In the genomic region with DNA sequence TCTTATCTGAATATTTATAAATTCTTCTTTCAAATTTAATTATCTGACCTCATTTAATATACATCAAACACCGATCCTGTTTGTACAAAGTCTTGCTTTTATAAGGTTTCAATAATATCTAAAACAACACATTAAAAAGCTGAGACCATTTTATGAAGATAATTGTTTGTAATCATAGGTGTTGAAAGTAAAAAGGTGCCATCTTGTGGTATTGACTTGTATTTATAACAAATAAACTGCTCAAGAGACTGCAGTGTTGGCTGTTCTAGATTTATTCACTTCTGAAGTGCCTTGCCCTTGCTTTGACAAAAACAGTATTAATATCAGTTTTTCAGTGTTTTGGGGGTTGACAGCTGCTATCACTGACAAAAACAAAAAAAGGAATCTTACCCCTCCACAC, we compare ENCODE assay signal across 22 cellular contexts.
DNase-seq lines count a peak whose midpoint lies in the region; ATAC-seq, FAIRE-seq and TF ChIP-seq lines count a peak whose summit lies in the region.
"Had no signal": no experiment of that assay in that cellular context is flagged by ENCODE, and none has a peak within 500 bp of the region (broad histone marks: within the 10 kb centered on the region; RNA-seq: fewer than 3 reads in every experiment).

No MANE protein-coding gene starts in this region.

- DNase-seq in GM23338 (ENCODE audit: low spot score) (peak; percentile 22), NCI-H748 (lab: John Stamatoyannopoulos, UW; ENCODE audit: unreplicated experiment) (peak; percentile 21), bronchial epithelial cell (ENCODE audit: low read depth) (peak; percentile 13), hepatic stellate cell (ENCODE audit: low spot score) (no peak), NCI-H2196 (lab: John Stamatoyannopoulos, UW; ENCODE audit: unreplicated experiment) (no peak)
- DNase-seq in stimulated activated CD4-positive, alpha-beta T cell treated with anti-CD3 and anti-CD28 coated beads, Interleukin-4, amount 100 ng/mL, for 24 hours: no peak
- DNase-seq: activated B cell treated with CpG ODN at 0.5 μM for 24 hours; activated naive CD8-positive, alpha-beta T cell treated with anti-CD3 and anti-CD28 coated beads, Interleukin-2, amount 10 ng/mL, durations not matched to agents 7 days and 5 days; activated T-cell treated with anti-CD3 and anti-CD28 coated beads, Interleukin-2, amount 50 U/mL, for 72 hours; brain microvascular endothelial cell; NCI-H2029 treated with DMSO at 0.1 percent for 48 hours; SHP77 had no signal

- H3K4me2 ChIP-seq in GM23338: no peak overlapping the region

- H3K79me2 ChIP-seq in GM23338 (replicated peaks; ENCODE audit: insufficient read depth): no peaks in the 10 kb centered on the region

- peaks cover 2% of the 10 kb centered on the region; the same call in 2 of the 3 replicates for H3K4me1 Mint-ChIP-seq in GM23338
- H3K4me1 Mint-ChIP-seq: activated B cell treated with CpG ODN at 0.5 μM for 24 hours; activated naive CD8-positive, alpha-beta T cell treated with anti-CD3 and anti-CD28 coated beads, Interleukin-2, amount 10 ng/mL, durations not matched to agents 7 days and 5 days; B cell; IgD-negative memory B cell had no signal

- no peaks in the 10 kb centered on the region for H3K4me1 ChIP-seq in GM23338 (ENCODE audit: insufficient read depth)
- H3K4me1 ChIP-seq: suprapubic skin had no signal

- FAIRE-seq in bronchial epithelial cell (lab: Jason Lieb, UNC): no peak
- FAIRE-seq: frontal cortex had no signal

- no peak overlapping the region for H3K27ac Mint-ChIP-seq in GM23338
- H3K27ac Mint-ChIP-seq: activated B cell treated with CpG ODN at 0.5 μM for 24 hours; activated naive CD8-positive, alpha-beta T cell treated with anti-CD3 and anti-CD28 coated beads, Interleukin-2, amount 10 ng/mL, durations not matched to agents 7 days and 5 days; activated T-cell treated with anti-CD3 and anti-CD28 coated beads, Interleukin-2, amount 50 U/mL, for 72 hours; B cell; dendritic cell treated with granulocyte-macrophage colony-stimulating factor and Interleukin-4, amounts not matched to agents 40 ng/mL and 50 ng/mL, for 4 days; IgD-negative memory B cell; nephron; progenitor cell of endocrine pancreas had no signal

- no peaks in the 10 kb centered on the region for H3F3A ChIP-seq in GM23338 (replicated peaks; ENCODE audit: low read depth)

- no peaks in the 10 kb centered on the region for H4K20me1 ChIP-seq in GM23338 (replicated peaks; ENCODE audit: insufficient read depth)

- no peaks in the 10 kb centered on the region for H3K9me2 ChIP-seq in GM23338 (ENCODE audit: insufficient read depth)

- TF ChIP-seq CTCF in C4-2B (conservative IDR thresholded peaks at IDR 0.05) (peak; percentile 28), GM23338 (conservative IDR thresholded peaks at IDR 0.05; ENCODE audit: low read depth in 2 of 2) (peak in 1 of 2 experiments; percentile 46; a peak in 3 of 4 replicates), bronchial epithelial cell (IDR thresholded peaks at IDR 0.05; ENCODE audit: insufficient read depth, low read length, severe bottlenecking) (no peak)

- no peaks in the 10 kb centered on the region for H3K36me3 ChIP-seq in GM23338 (ENCODE audit: insufficient read depth)
- H3K36me3 ChIP-seq in bronchial epithelial cell (ENCODE audit: control insufficient read depth, insufficient read depth, low read length): no peaks in the 10 kb centered on the region
- H3K36me3 ChIP-seq: brain microvascular endothelial cell, HAP-1, suprapubic skin had no signal

- peaks cover 3% of the 10 kb centered on the region for H3K27me3 Mint-ChIP-seq in GM23338 (ENCODE audit: insufficient read depth, low read depth, poor library complexity)
- H3K27me3 Mint-ChIP-seq: activated B cell treated with CpG ODN at 0.5 μM for 24 hours; activated naive CD8-positive, alpha-beta T cell treated with anti-CD3 and anti-CD28 coated beads, Interleukin-2, amount 10 ng/mL, durations not matched to agents 7 days and 5 days; B cell; dendritic cell treated with granulocyte-macrophage colony-stimulating factor and Interleukin-4, amounts not matched to agents 40 ng/mL and 50 ng/mL, for 4 days; IgD-negative memory B cell; progenitor cell of endocrine pancreas had no signal

- ATAC-seq in GM23338: no peak
- ATAC-seq: activated T-cell treated with anti-CD3 and anti-CD28 coated beads, Interleukin-2, amount 50 U/mL, for 72 hours had no signal

- no peak overlapping the region for H2AFZ ChIP-seq in GM23338

- H3K27me3 ChIP-seq in GM23338 (ENCODE audit: insufficient read depth) (no peaks in the 10 kb centered on the region), bronchial epithelial cell (ENCODE audit: control insufficient read depth, insufficient read depth, low read length) (no peaks in the 10 kb centered on the region)
- H3K27me3 ChIP-seq: brain microvascular endothelial cell, suprapubic skin had no signal

- H3K9me3 Mint-ChIP-seq in GM23338: no peaks in the 10 kb centered on the region
- H3K9me3 Mint-ChIP-seq: activated B cell treated with CpG ODN at 0.5 μM for 24 hours; activated naive CD8-positive, alpha-beta T cell treated with anti-CD3 and anti-CD28 coated beads, Interleukin-2, amount 10 ng/mL, durations not matched to agents 7 days and 5 days; dendritic cell treated with granulocyte-macrophage colony-stimulating factor and Interleukin-4, amounts not matched to agents 40 ng/mL and 50 ng/mL, for 4 days; IgD-negative memory B cell; nephron had no signal

- H3K27ac ChIP-seq in C4-2B (no peak overlapping the region), GM23338 (ENCODE audit: low read depth) (no peak overlapping the region)
- H3K27ac ChIP-seq: brain microvascular endothelial cell, epithelial cell of prostate, suprapubic skin had no signal

- no peak overlapping the region for H3K4me3 Mint-ChIP-seq in GM23338
- H3K4me3 Mint-ChIP-seq: activated B cell treated with CpG ODN at 0.5 μM for 24 hours; activated naive CD8-positive, alpha-beta T cell treated with anti-CD3 and anti-CD28 coated beads, Interleukin-2, amount 10 ng/mL, durations not matched to agents 7 days and 5 days; activated T-cell treated with anti-CD3 and anti-CD28 coated beads, Interleukin-2, amount 50 U/mL, for 72 hours; B cell; dendritic cell treated with granulocyte-macrophage colony-stimulating factor and Interleukin-4, amounts not matched to agents 40 ng/mL and 50 ng/mL, for 4 days; nephron had no signal

- H3K4me3 ChIP-seq in GM23338: no peak overlapping the region
- H3K4me3 ChIP-seq in bronchial epithelial cell (ENCODE audit: low read depth, low read length): no peak overlapping the region
- H3K4me3 ChIP-seq: HAP-1, suprapubic skin had no signal

- H3K36me3 Mint-ChIP-seq in GM23338 (ENCODE audit: low read depth): no peaks in the 10 kb centered on the region
- H3K36me3 Mint-ChIP-seq: activated naive CD8-positive, alpha-beta T cell treated with anti-CD3 and anti-CD28 coated beads, Interleukin-2, amount 10 ng/mL, durations not matched to agents 7 days and 5 days; IgD-negative memory B cell had no signal

TF ChIP-seq in GM23338, 12 proteins besides CTCF, POLR2A, EP300 and RAD21 (continues in another document):
- TF ChIP-seq CREB1 (CRISPR knock-in tag; IDR thresholded peaks at IDR 0.05; ENCODE audit: low read depth): no peak
- TF ChIP-seq, protein P1, sequence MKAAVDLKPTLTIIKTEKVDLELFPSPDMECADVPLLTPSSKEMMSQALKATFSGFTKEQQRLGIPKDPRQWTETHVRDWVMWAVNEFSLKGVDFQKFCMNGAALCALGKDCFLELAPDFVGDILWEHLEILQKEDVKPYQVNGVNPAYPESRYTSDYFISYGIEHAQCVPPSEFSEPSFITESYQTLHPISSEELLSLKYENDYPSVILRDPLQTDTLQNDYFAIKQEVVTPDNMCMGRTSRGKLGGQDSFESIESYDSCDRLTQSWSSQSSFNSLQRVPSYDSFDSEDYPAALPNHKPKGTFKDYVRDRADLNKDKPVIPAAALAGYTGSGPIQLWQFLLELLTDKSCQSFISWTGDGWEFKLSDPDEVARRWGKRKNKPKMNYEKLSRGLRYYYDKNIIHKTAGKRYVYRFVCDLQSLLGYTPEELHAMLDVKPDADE (IDR thresholded peaks at IDR 0.05): no peak
- no peak for TF ChIP-seq ZNF331 (CRISPR knock-in tag; IDR thresholded peaks at IDR 0.05; ENCODE audit: low read depth)
- TF ChIP-seq EZH2 (IDR thresholded peaks at IDR 0.05; ENCODE audit: low read depth, unreplicated experiment): no peak
- no peak for TF ChIP-seq EZH2phosphoT487 (IDR thresholded peaks at IDR 0.05; ENCODE audit: unreplicated experiment)
- TF ChIP-seq ZNF114 (CRISPR knock-in tag; IDR thresholded peaks at IDR 0.05): no peak
- no peak for TF ChIP-seq JUNB (IDR thresholded peaks at IDR 0.05; ENCODE audit: unreplicated experiment)
- TF ChIP-seq NANOG (IDR thresholded peaks at IDR 0.05; ENCODE audit: borderline replicate concordance): no peak
- no peak for TF ChIP-seq POLR2AphosphoS5 (IDR thresholded peaks at IDR 0.05; ENCODE audit: low read depth)
- TF ChIP-seq, protein P2, sequence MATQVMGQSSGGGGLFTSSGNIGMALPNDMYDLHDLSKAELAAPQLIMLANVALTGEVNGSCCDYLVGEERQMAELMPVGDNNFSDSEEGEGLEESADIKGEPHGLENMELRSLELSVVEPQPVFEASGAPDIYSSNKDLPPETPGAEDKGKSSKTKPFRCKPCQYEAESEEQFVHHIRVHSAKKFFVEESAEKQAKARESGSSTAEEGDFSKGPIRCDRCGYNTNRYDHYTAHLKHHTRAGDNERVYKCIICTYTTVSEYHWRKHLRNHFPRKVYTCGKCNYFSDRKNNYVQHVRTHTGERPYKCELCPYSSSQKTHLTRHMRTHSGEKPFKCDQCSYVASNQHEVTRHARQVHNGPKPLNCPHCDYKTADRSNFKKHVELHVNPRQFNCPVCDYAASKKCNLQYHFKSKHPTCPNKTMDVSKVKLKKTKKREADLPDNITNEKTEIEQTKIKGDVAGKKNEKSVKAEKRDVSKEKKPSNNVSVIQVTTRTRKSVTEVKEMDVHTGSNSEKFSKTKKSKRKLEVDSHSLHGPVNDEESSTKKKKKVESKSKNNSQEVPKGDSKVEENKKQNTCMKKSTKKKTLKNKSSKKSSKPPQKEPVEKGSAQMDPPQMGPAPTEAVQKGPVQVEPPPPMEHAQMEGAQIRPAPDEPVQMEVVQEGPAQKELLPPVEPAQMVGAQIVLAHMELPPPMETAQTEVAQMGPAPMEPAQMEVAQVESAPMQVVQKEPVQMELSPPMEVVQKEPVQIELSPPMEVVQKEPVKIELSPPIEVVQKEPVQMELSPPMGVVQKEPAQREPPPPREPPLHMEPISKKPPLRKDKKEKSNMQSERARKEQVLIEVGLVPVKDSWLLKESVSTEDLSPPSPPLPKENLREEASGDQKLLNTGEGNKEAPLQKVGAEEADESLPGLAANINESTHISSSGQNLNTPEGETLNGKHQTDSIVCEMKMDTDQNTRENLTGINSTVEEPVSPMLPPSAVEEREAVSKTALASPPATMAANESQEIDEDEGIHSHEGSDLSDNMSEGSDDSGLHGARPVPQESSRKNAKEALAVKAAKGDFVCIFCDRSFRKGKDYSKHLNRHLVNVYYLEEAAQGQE (IDR thresholded peaks at IDR 0.05; ENCODE audit: unreplicated experiment): no peak

Comparison
In these comparisons a context has a peak if more than half of its experiments do, and no peak if none do; other contexts are left out.
1. DNase-seq: peak in GM23338 (single experiment), NCI-H748 (single experiment) and bronchial epithelial cell (single experiment); none in hepatic stellate cell (single experiment), NCI-H2196 (single experiment) and stimulated activated CD4-positive, alpha-beta T cell treated with anti-CD3 and anti-CD28 coated beads, Interleukin-4, amount 100 ng/mL, for 24 hours (single experiment).